ENCODE assay signal across 37 cellular contexts in the genomic region with DNA sequence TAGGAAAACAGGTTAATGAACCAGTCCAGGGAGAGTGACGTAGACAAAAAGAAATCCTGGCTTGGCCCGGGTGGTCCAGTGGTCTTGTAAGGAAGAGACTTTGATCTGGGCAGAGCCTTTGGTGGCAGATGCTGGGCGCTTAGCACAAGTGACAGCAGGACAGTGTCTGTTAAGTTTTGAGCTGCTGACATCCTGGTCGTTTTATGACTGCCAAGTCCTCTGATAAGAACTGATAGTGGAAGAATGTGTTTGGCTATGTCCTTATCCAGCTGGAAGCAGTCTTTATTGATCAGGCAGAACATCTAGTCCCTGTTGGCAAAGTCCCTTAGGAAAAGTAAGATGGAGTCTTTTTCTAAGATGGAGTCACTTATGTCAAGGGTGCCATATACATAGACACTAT. TPM values are rescaled to one million over a fixed set of nuclear protein-coding genes. Genes with fewer than 3 reads are reported as not detected.
"Had no signal": no experiment of that assay in that cellular context is flagged by ENCODE, and none has a peak within 500 bp of the region (broad histone marks: within the 10 kb centered on the region; RNA-seq: fewer than 3 reads in every experiment).

No MANE protein-coding gene starts in this region.

- H3K4me3 ChIP-seq: adrenal gland, body of pancreas, colonic mucosa, esophagus squamous epithelium, gastroesophageal sphincter had no signal

- H3K27me3 ChIP-seq: body of pancreas, colonic mucosa, gastroesophageal sphincter had no signal

- FAIRE-seq: endometrium, endothelial cell of umbilical vein had no signal

- DNase-seq: activated B cell treated with CpG ODN at 0.5 μM for 24 hours; activated CD4-positive, alpha-beta memory T cell treated with anti-CD3 and anti-CD28 coated beads for 36 hours; activated CD4-positive, alpha-beta T cell treated with anti-CD3 and anti-CD28 coated beads for 48 hours; activated CD8-positive, alpha-beta memory T cell treated with anti-CD3 and anti-CD28 coated beads, Interleukin-2, amount 10 ng/mL, durations not matched to agents 7 days and 5 days; activated CD8-positive, alpha-beta memory T cell treated with anti-CD3 and anti-CD28 coated beads, Interleukin-2, amount 50 U/mL, for 4 hours; activated CD8-positive, alpha-beta T cell treated with anti-CD3 and anti-CD28 coated beads, Interleukin-2, amount 10 ng/mL, durations not matched to agents 7 days and 5 days; activated effector memory CD4-positive, alpha-beta T cell treated with anti-CD3 and anti-CD28 coated beads, Interleukin-2, amount 50 U/mL, for 16 hours; activated naive CD4-positive, alpha-beta T cell treated with anti-CD3 and anti-CD28 coated beads for 36 hours; activated naive CD8-positive, alpha-beta T cell treated with anti-CD3 and anti-CD28 coated beads for 36 hours; activated naive CD8-positive, alpha-beta T cell treated with anti-CD3 and anti-CD28 coated beads, Interleukin-2, amount 50 U/mL, for 24 hours; activated T-cell treated with anti-CD3 and anti-CD28 coated beads, Interleukin-2, amount 50 U/mL, for 1 hour; activated T-cell treated with anti-CD3 and anti-CD28 coated beads, Interleukin-2, amount 50 U/mL, for 48 hours; amygdala; aorta; body of pancreas; central memory CD4-positive, alpha-beta T cell; cerebellar nuclear complex; colonic mucosa; effector CD8-positive, alpha-beta T cell; esophagus squamous epithelium; foreskin melanocyte; T-helper 1 cell; T-helper 17 cell; T1000; WERI-Rb-1 had no signal

- H3K27ac ChIP-seq: adrenal gland, body of pancreas, colonic mucosa, epithelial cell of prostate, esophagus squamous epithelium, gastroesophageal sphincter, WERI-Rb-1 had no signal

- H3K9me3 ChIP-seq: adrenal gland, body of pancreas, colonic mucosa, gastroesophageal sphincter had no signal

- ATAC-seq: activated CD4-positive, CD25-positive, alpha-beta regulatory T cell treated with anti-CD3 and anti-CD28 coated beads, Interleukin-2, amount 50 U/mL, for 24 hours; activated CD8-positive, alpha-beta memory T cell treated with anti-CD3 and anti-CD28 coated beads, Interleukin-2, amount 10 ng/mL, durations not matched to agents 7 days and 5 days; activated CD8-positive, alpha-beta T cell treated with anti-CD3 and anti-CD28 coated beads, Interleukin-2, amount 10 ng/mL, durations not matched to agents 7 days and 5 days; activated naive CD8-positive, alpha-beta T cell treated with anti-CD3 and anti-CD28 coated beads, Interleukin-2, amount 50 U/mL, for 24 hours; body of pancreas; gastroesophageal sphincter; T-helper 17 cell had no signal

- H3K4me1 ChIP-seq: adrenal gland, body of pancreas, colonic mucosa, esophagus squamous epithelium, gastroesophageal sphincter had no signal

- H3K36me3 ChIP-seq: adrenal gland, colonic mucosa, esophagus squamous epithelium, gastroesophageal sphincter, WERI-Rb-1 had no signal

RNA-seq across cellular contexts. Expression of a gene that starts 36.0 kb away (rescaled TPM):
- total RNA-seq: activated CD4-positive, alpha-beta memory T cell treated with anti-CD3 and anti-CD28 coated beads for 36 hours; activated CD8-positive, alpha-beta memory T cell treated with anti-CD3 and anti-CD28 coated beads for 36 hours; activated CD8-positive, alpha-beta T cell treated with anti-CD3 and anti-CD28 coated beads, Interleukin-2, amount 10 ng/mL, durations not matched to agents 7 days and 5 days; activated naive CD4-positive, alpha-beta T cell treated with anti-CD3 and anti-CD28 coated beads for 36 hours; activated naive CD8-positive, alpha-beta T cell treated with anti-CD3 and anti-CD28 coated beads for 36 hours; activated T-helper 1 cell treated with anti-CD3 and anti-CD28 coated beads, Interleukin-12 subunit alpha, Interleukin-12 subunit beta, Interleukin-2, Interleukin-4 antibody, amounts not matched to agents 30 ng/mL and 10 ng/mL and 1 ng/mL, durations not matched to agents 14 hours and 24 hours and 36 hours; adrenal gland; dermis microvascular lymphatic vessel endothelial cell; endothelial cell of umbilical vein; esophagus squamous epithelium; fibroblast of lung; fibroblast of villous mesenchyme; glomerular endothelial cell had no signal
- polyA plus RNA-seq: endothelial cell of umbilical vein, fibroblast of lung had no signal
